In the genomic region with DNA sequence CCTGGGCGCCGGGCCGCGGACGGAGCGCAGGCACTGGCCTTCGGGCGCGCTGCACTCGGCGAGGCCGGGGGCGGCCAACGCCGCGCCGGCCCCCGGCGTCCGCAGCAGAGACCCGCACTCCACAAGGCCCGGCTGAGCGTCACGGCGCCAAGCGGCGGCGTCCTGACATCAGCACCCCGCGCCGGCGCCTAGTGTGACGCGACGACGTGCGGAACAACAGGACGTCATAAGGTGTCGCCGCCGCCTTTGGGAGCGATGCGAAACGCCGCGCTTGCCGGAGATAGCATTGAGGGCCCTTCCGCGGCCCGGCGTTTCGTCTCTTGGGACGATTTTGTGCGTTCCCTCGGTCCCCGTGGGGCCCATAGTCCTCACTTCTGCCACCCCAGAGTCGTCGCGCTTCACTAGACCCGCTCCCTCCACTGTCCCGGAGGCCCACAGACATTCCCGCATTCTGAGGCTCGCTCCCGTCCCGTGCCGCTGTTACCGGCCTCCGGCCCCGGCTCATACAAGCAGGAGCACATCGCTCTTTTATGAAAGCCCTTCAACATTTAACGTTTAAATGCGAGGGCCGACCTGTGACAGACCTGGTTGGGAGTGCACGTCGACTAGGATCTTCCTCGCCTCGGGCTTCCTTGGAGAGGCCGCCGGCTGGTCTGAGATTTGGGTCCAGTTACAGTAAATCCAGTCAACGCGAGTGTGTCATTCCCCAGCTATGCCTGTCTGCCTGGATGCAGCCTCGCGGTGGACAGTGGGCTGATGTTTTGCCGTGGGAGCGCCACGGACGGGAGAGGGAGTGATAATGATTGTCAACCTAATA, we compare ENCODE assay signal across 8 cellular contexts. TPM values are rescaled to one million over a fixed set of nuclear protein-coding genes. Genes with fewer than 3 reads are reported as not detected.
DNase-seq lines count a peak whose midpoint lies in the region; ATAC-seq, FAIRE-seq and TF ChIP-seq lines count a peak whose summit lies in the region.

SSU72 (minus strand) TSS at position 143 of the 817 bp plus-strand sequence. CDS start 306 bp downstream, outside the sequence.

- intact Hi-C loops in kidney (cut with DNase I) = no loop called here

- no peak for FAIRE-seq in kidney (lab: Jason Lieb, UNC)

- no peaks in the 10 kb centered on the region for H3K36me3 ChIP-seq in kidney (ENCODE audit: control insufficient read depth in 1 of 2, insufficient read depth in 2 of 2, low read length in 2 of 2)

- peak; percentile 78 for ATAC-seq in GM18907 (IDR thresholded peaks at IDR 0.05; ENCODE audit: unreplicated experiment)
- peak; percentile 72 for ATAC-seq in HG03139 (IDR thresholded peaks at IDR 0.05; ENCODE audit: unreplicated experiment)

- peak; percentile 71 for DNase-seq in AG04450 (ENCODE audit: low read depth, low spot score)
- peak; percentile 93 for DNase-seq in NCI-H345 (lab: John Stamatoyannopoulos, UW)
- DNase-seq in activated CD4-positive, CD25-positive, alpha-beta regulatory T cell treated with anti-CD3 and anti-CD28 coated beads, Interleukin-2, amount 50 U/mL, for 16 hours (ENCODE audit: low read depth, low spot score) = peak; percentile 89
- peak; percentile 92 for DNase-seq in central memory CD4-positive, alpha-beta T cell
- peak; percentile 97 for DNase-seq in kidney
- peak; percentile 80 to 88 for DNase-seq in stimulated activated CD4-positive, alpha-beta T cell treated with anti-CD3 and anti-CD28 coated beads, Interleukin-15, amount 100 ng/mL, for 1 hour (ENCODE audit: low read depth in 1 of 2, low spot score in 1 of 2)

- H3K9me3 ChIP-seq in AG04450 (ENCODE audit: control insufficient read depth, insufficient read depth, low read length) = no peaks in the 10 kb centered on the region; the same call in 1 of the 2 replicates
- no peaks in the 10 kb centered on the region for H3K9me3 ChIP-seq in kidney (ENCODE audit: control insufficient read depth in 1 of 2, low read length in 2 of 2)

- H3K27ac ChIP-seq in AG04450 (ENCODE audit: low read depth, low read length) (peak within 1 kb of the TSS; percentile 92), kidney (ENCODE audit: low read depth in 2 of 2, low read length in 2 of 2) (peak within 1 kb of the TSS; percentile 97)

- POLR2A ChIA-PET in AG04450 (lab: Yijun Ruan, JAX) = interaction anchor here (0.7 kb wide), 1 partner anchor 57 kb away, joined by 4 read pairs; the partner anchor contains the start of gene MMP23B

- TF ChIP-seq CTCF in AG04450 (IDR thresholded peaks at IDR 0.05; ENCODE audit: low read depth, low read length) (no peak), kidney (IDR thresholded peaks at IDR 0.05; ENCODE audit: borderline replicate concordance, extremely low read depth, insufficient read depth) (peak; percentile 11)

- H3K27me3 ChIP-seq in AG04450 (ENCODE audit: control insufficient read depth, insufficient read depth, low read length) = peaks cover 3% of the 10 kb centered on the region

- peaks cover 0 to 7% of the 10 kb centered on the region in 2 donors for H3K4me1 ChIP-seq in kidney (ENCODE audit: control insufficient read depth in 1 of 2, insufficient read depth in 1 of 2, low read depth in 1 of 2, low read length in 2 of 2)

- H3K9ac ChIP-seq in kidney (ENCODE audit: low read length in 2 of 2) = peak within 1 kb of the TSS; percentile 91 to 93

- H3K4me3 ChIP-seq in AG04450 (ENCODE audit: low read depth, low read length) (peak within 1 kb of the TSS; percentile 97), kidney (ENCODE audit: low read length in 2 of 2) (peak within 1 kb of the TSS; percentile 94 to 99)

- CTCF ChIA-PET in AG04450 (lab: Charles Lee) = interaction anchor here (0.6 kb wide), 1 partner anchor 39 kb away, joined by 3 read pairs; no protein-coding TSS in a partner anchor

RNA-seq across cellular contexts. Expression of gene SSU72, which starts in this region (rescaled TPM):
- polyA plus RNA-seq in AG04450 (2011; rRNA removed) (104 and 113 TPM in 2 replicates), kidney (ENCODE audit: insufficient read depth, low read depth, low replicate concordance) (143 TPM)
- polyA minus RNA-seq in AG04450 (2011; rRNA and poly(A)+ RNA removed) = 75.8 and 87.2 TPM in 2 replicates
- 102 TPM for total RNA-seq in kidney

Comparison
In these comparisons a context has a peak if more than half of its experiments do, and no peak if none do; other contexts are left out.
1. Peak in every context shown above with its lines: DNase-seq, ATAC-seq, H3K4me3 ChIP-seq and H3K27ac ChIP-seq.